Comparison of ENCODE assay signal across 8 cellular contexts in genomic region chr1:91165033-91165654, GRCh38.
A peak's percentile ranks its signal among the peaks of the same experiment; 100 is the strongest.
DNase-seq lines count a peak whose midpoint lies in the region; ATAC-seq and TF ChIP-seq lines count a peak whose summit lies in the region.

No MANE protein-coding gene starts in this region.

- POLR2A ChIA-PET in A673 (lab: Charles Lee; ENCODE audit: low non-redundant PET): interaction anchor here (0.6 kb wide), 1 partner anchor 1097 kb away, joined by 3 read pairs; no protein-coding TSS in a partner anchor

- TF ChIP-seq CTCF in A673 (conservative IDR thresholded peaks at IDR 0.05; ENCODE audit: low read depth, low read length) (peak; percentile 98), VCaP (conservative IDR thresholded peaks at IDR 0.05) (peak; percentile 90), breast epithelium (IDR thresholded peaks at IDR 0.05) (peak; percentile 83 to 88 (median 86))

- CTCF ChIA-PET in A673 (lab: Charles Lee): interaction anchor here (0.6 to 2.5 kb wide), 22 partner anchors 8 to 1856 kb away, joined by 3 to 43 read pairs (median 4); partner anchors contain the start of gene ZNF644

- H3K27ac ChIP-seq in A673 (ENCODE audit: low read depth, low read length, poor library complexity, severe bottlenecking) (no peak overlapping the region), VCaP (peak overlapping the region; percentile 99; the same call in 1 of the 2 replicates), breast epithelium (no peak overlapping the region)

- no peaks in the 10 kb centered on the region for H3K27me3 ChIP-seq in A673 (replicated peaks; ENCODE audit: insufficient read depth, low read depth, low read length, poor library complexity)
- no peaks in the 10 kb centered on the region for H3K27me3 ChIP-seq in breast epithelium

- no peak for TF ChIP-seq POLR2A in breast epithelium (IDR thresholded peaks at IDR 0.05)

- H3K4me1 ChIP-seq in A673 (ENCODE audit: insufficient read depth, low read length, poor library complexity, severe bottlenecking) (peaks cover 4% of the 10 kb centered on the region), breast epithelium (no peaks in the 10 kb centered on the region)

- ATAC-seq in GM18511 (IDR thresholded peaks at IDR 0.05; ENCODE audit: unreplicated experiment) (peak; percentile 93), HG02970 (IDR thresholded peaks at IDR 0.05; ENCODE audit: low FRiP score, unreplicated experiment) (peak; percentile 85)

- H3K36me3 ChIP-seq in A673 (ENCODE audit: insufficient read depth, low read length, poor library complexity, severe bottlenecking) (no peaks in the 10 kb centered on the region), breast epithelium (no peaks in the 10 kb centered on the region)

- H3K4me3 ChIP-seq in A673 (ENCODE audit: low read depth, low read length, poor library complexity, severe bottlenecking) (no peak overlapping the region), breast epithelium (no peak overlapping the region)

- H3K9me3 ChIP-seq in A673 (ENCODE audit: low read depth, low read length, poor library complexity, severe bottlenecking): no peaks in the 10 kb centered on the region
- no peaks in the 10 kb centered on the region for H3K9me3 ChIP-seq in breast epithelium

- DNase-seq in A673 (ENCODE audit: low spot score) (peak; percentile 83), NCI-H1930 (lab: John Stamatoyannopoulos, UW) (peak; percentile 39 to 62), breast epithelium (ENCODE audit: low spot score in 2 of 2) (peak; percentile 41 to 79), iris pigment epithelial cell (ENCODE audit: low read depth) (peak; percentile 45)
- DNase-seq in stimulated activated CD4-positive, alpha-beta T cell treated with anti-CD3 and anti-CD28 coated beads, Interleukin-1b, Interleukin-23, amount 100 ng/mL, for 24 hours (ENCODE audit: low read depth in 4 of 4, low spot score in 1 of 4): peak; percentile 54 to 61 (median 60)

- intact Hi-C loops in A673 (cut with micrococcal nuclease; ENCODE audit: unreplicated experiment) (loop anchor here (2.0 to 5.0 kb wide), 4 partner anchors 337 to 1050 kb away; partner anchors contain the start of gene CDC7), breast epithelium (cut with DNase I; ENCODE audit: low total_unique reads) (no loop called here)

- no TSS peak for BruUV-seq in A673 (replicated peaks; lab: Mats Ljungman, UMichigan)
